ENCODE assay signal across 23 cellular contexts in genomic region chr18:59701272-59701671, GRCh38. TPM values are rescaled to one million over a fixed set of nuclear protein-coding genes. Genes with fewer than 3 reads are reported as not detected.
"Had no signal": no experiment of that assay in that cellular context is flagged by ENCODE, and none has a peak within 500 bp of the region (broad histone marks: within the 10 kb centered on the region; RNA-seq: fewer than 3 reads in every experiment).

No MANE protein-coding gene starts in this region.

- DNase-seq: activated CD4-positive, alpha-beta memory T cell treated with anti-CD3 and anti-CD28 coated beads, Interleukin-2, amount 10 ng/mL, durations not matched to agents 7 days and 5 days; activated CD4-positive, alpha-beta T cell treated with anti-CD3 and anti-CD28 coated beads for 48 hours; activated CD4-positive, CD25-positive, alpha-beta regulatory T cell; activated CD8-positive, alpha-beta memory T cell treated with anti-CD3 and anti-CD28 coated beads, Interleukin-2, amount 10 ng/mL, durations not matched to agents 7 days and 5 days; activated naive CD8-positive, alpha-beta T cell treated with anti-CD3 and anti-CD28 coated beads, Interleukin-2, amount 10 ng/mL, durations not matched to agents 7 days and 5 days; central memory CD4-positive, alpha-beta T cell; erythroblast; gastrocnemius medialis; head of caudate nucleus; kidney glomerular epithelial cell; mesenchymal stem cell; pancreas; right lobe of liver; spleen; stimulated activated CD4-positive, alpha-beta T cell treated with anti-CD3 and anti-CD28 coated beads, Interleukin-4, amount 100 ng/mL, for 4 hours; T1000 had no signal

- H3K4me3 Mint-ChIP-seq: activated CD4-positive, alpha-beta memory T cell treated with anti-CD3 and anti-CD28 coated beads, Interleukin-2, amount 10 ng/mL, durations not matched to agents 7 days and 5 days; activated CD8-positive, alpha-beta memory T cell treated with anti-CD3 and anti-CD28 coated beads, Interleukin-2, amount 10 ng/mL, durations not matched to agents 7 days and 5 days; activated naive CD8-positive, alpha-beta T cell treated with anti-CD3 and anti-CD28 coated beads, Interleukin-2, amount 10 ng/mL, durations not matched to agents 7 days and 5 days; brain; natural killer cell treated with Interleukin-12 subunit alpha and Interleukin-12 subunit beta and Interleukin-15 and Interleukin-18, amount 100 ng/mL, for 72 hours; stimulated activated memory B cell treated with anti-CD40 and anti-IgM and Interleukin-4, amounts not matched to agents 10 μg/mL and 1 μg/mL and 100 μg/mL, for 72 hours had no signal

- H3K36me3 ChIP-seq: gastrocnemius medialis, neutrophil, pancreas, right lobe of liver, spleen, thoracic aorta had no signal

- H3K4me3 ChIP-seq: coronary artery, gastrocnemius medialis, pancreas, right lobe of liver, spleen, thoracic aorta had no signal

- H3K36me3 Mint-ChIP-seq: activated CD8-positive, alpha-beta memory T cell treated with anti-CD3 and anti-CD28 coated beads, Interleukin-2, amount 10 ng/mL, durations not matched to agents 7 days and 5 days; activated naive CD8-positive, alpha-beta T cell treated with anti-CD3 and anti-CD28 coated beads, Interleukin-2, amount 10 ng/mL, durations not matched to agents 7 days and 5 days; brain; natural killer cell treated with Interleukin-12 subunit alpha and Interleukin-12 subunit beta and Interleukin-15 and Interleukin-18, amount 100 ng/mL, for 72 hours; stimulated activated memory B cell treated with anti-CD40 and anti-IgM and Interleukin-4, amounts not matched to agents 10 μg/mL and 1 μg/mL and 100 μg/mL, for 72 hours had no signal

- H3K27ac ChIP-seq: coronary artery, gastrocnemius medialis, neutrophil, pancreas, right lobe of liver, spleen, thoracic aorta had no signal

- ATAC-seq: activated CD8-positive, alpha-beta memory T cell treated with anti-CD3 and anti-CD28 coated beads, Interleukin-2, amount 10 ng/mL, durations not matched to agents 7 days and 5 days; gastrocnemius medialis; natural killer cell treated with Interleukin-12 subunit alpha and Interleukin-12 subunit beta and Interleukin-15 and Interleukin-18, amount 100 ng/mL, for 72 hours; pancreas; stimulated activated memory B cell treated with anti-CD40 and anti-IgM and Interleukin-4, amounts not matched to agents 10 μg/mL and 1 μg/mL and 100 μg/mL, for 72 hours had no signal

- H3K27ac Mint-ChIP-seq: activated CD4-positive, alpha-beta memory T cell treated with anti-CD3 and anti-CD28 coated beads, Interleukin-2, amount 10 ng/mL, durations not matched to agents 7 days and 5 days; activated CD8-positive, alpha-beta memory T cell treated with anti-CD3 and anti-CD28 coated beads, Interleukin-2, amount 10 ng/mL, durations not matched to agents 7 days and 5 days; activated naive CD8-positive, alpha-beta T cell treated with anti-CD3 and anti-CD28 coated beads, Interleukin-2, amount 10 ng/mL, durations not matched to agents 7 days and 5 days; natural killer cell treated with Interleukin-12 subunit alpha and Interleukin-12 subunit beta and Interleukin-15 and Interleukin-18, amount 100 ng/mL, for 72 hours; stimulated activated memory B cell treated with anti-CD40 and anti-IgM and Interleukin-4, amounts not matched to agents 10 μg/mL and 1 μg/mL and 100 μg/mL, for 72 hours had no signal

- H3K9me3 Mint-ChIP-seq: activated CD4-positive, alpha-beta memory T cell treated with anti-CD3 and anti-CD28 coated beads, Interleukin-2, amount 10 ng/mL, durations not matched to agents 7 days and 5 days; activated naive CD8-positive, alpha-beta T cell treated with anti-CD3 and anti-CD28 coated beads, Interleukin-2, amount 10 ng/mL, durations not matched to agents 7 days and 5 days; natural killer cell treated with Interleukin-12 subunit alpha and Interleukin-12 subunit beta and Interleukin-15 and Interleukin-18, amount 100 ng/mL, for 72 hours; stimulated activated memory B cell treated with anti-CD40 and anti-IgM and Interleukin-4, amounts not matched to agents 10 μg/mL and 1 μg/mL and 100 μg/mL, for 72 hours had no signal

- H3K9me3 ChIP-seq: gastrocnemius medialis, neutrophil, pancreas, right lobe of liver, spleen, thoracic aorta had no signal

RNA-seq across cellular contexts. Expression of gene CCBE1, which starts 4.0 kb away (rescaled TPM):
- total RNA-seq: activated CD4-positive, alpha-beta memory T cell treated with anti-CD3 and anti-CD28 coated beads, Interleukin-2, amount 10 ng/mL, durations not matched to agents 7 days and 5 days; activated naive CD8-positive, alpha-beta T cell treated with anti-CD3 and anti-CD28 coated beads, Interleukin-2, amount 10 ng/mL, durations not matched to agents 7 days and 5 days; natural killer cell treated with Interleukin-12 subunit alpha and Interleukin-12 subunit beta and Interleukin-15 and Interleukin-18, amount 100 ng/mL, for 72 hours; T-helper 1 cell treated with Interleukin-12 subunit alpha and Interleukin-12 subunit beta and Interleukin-4 antibody, amounts not matched to agents 30 ng/mL and 1 ng/mL, for 36 hours had no signal
